16 cellular contexts compared by ENCODE assay signal in genomic region chr1:81437649-81438048, GRCh38.
DNase-seq lines count a peak whose midpoint lies in the region; ATAC-seq and TF ChIP-seq lines count a peak whose summit lies in the region.
"Had no signal": no experiment of that assay in that cellular context is flagged by ENCODE, and none has a peak within 500 bp of the region (broad histone marks: within the 10 kb centered on the region; RNA-seq: fewer than 3 reads in every experiment).

No MANE protein-coding gene starts in this region.

- WGBS in heart right ventricle, 2 donors = 16 to 29% methylated on average over 3 of the region's 3 CpGs

- no peak for TF ChIP-seq CTCF in heart right ventricle (IDR thresholded peaks at IDR 0.05)

- peaks cover 0 to 38% (median 20%) of the 10 kb centered on the region in 9 donors for H3K4me1 ChIP-seq in heart right ventricle
- H3K4me1 ChIP-seq: adrenal gland had no signal

- no peak for DNase-seq in heart right ventricle
- DNase-seq in left cardiac atrium = no peak
- DNase-seq in caudate nucleus (lab: John Stamatoyannopoulos, UW) = no peak
- DNase-seq in substantia nigra (lab: John Stamatoyannopoulos, UW) = no peak
- no peak for DNase-seq in NCI-H2029 (lab: John Stamatoyannopoulos, UW)
- no peak for DNase-seq in iPS-NIHi7 (ENCODE audit: extremely low spot score)
- DNase-seq: activated CD8-positive, alpha-beta memory T cell treated with anti-CD3 and anti-CD28 coated beads, Interleukin-2, amount 10 ng/mL, durations not matched to agents 7 days and 5 days; adrenal gland; effector CD4-positive, alpha-beta T cell; EL; HCEC 1CT; naive thymus-derived CD8-positive, alpha-beta T cell; NCI-H69 had no signal

- H3K27me3 ChIP-seq in heart right ventricle = no peaks in the 10 kb centered on the region
- H3K27me3 ChIP-seq: adrenal gland had no signal

- H3K9me3 ChIP-seq in heart right ventricle = peaks cover 0 to 13% (median 0%) of the 10 kb centered on the region in 11 donors
- H3K9me3 ChIP-seq: adrenal gland had no signal

- ATAC-seq in heart right ventricle = peak in 3 of 8 donors; percentile 11 to 67 (median 31)
- ATAC-seq in left cardiac atrium = no peak
- ATAC-seq in HG02588 (IDR thresholded peaks at IDR 0.05; ENCODE audit: unreplicated experiment) = peak; percentile 74
- peak; percentile 50 for ATAC-seq in HG03460 (IDR thresholded peaks at IDR 0.05; ENCODE audit: unreplicated experiment)
- ATAC-seq: activated CD8-positive, alpha-beta memory T cell treated with anti-CD3 and anti-CD28 coated beads, Interleukin-2, amount 10 ng/mL, durations not matched to agents 7 days and 5 days; naive thymus-derived CD8-positive, alpha-beta T cell; stimulated activated memory B cell treated with anti-CD40 and anti-IgM and Interleukin-4, amounts not matched to agents 10 μg/mL and 1 μg/mL and 100 μg/mL, for 72 hours had no signal

- no peak overlapping the region for H3K4me3 ChIP-seq in heart right ventricle
- H3K4me3 ChIP-seq: adrenal gland had no signal

- intact Hi-C loops in heart right ventricle (cut with DNase I) (loop anchor here in 1 of 10 donors (10.0 kb wide), 1 partner anchor 57 kb away; no protein-coding TSS in a partner anchor), left cardiac atrium (cut with DNase I) (no loop called here)

- H3K27ac ChIP-seq in heart right ventricle = peak overlapping the region in 7 of 10 donors; percentile 24 to 60 (median 41)
- H3K27ac ChIP-seq in caudate nucleus (ENCODE audit: low read depth, low read length) = no peak overlapping the region
- no peak overlapping the region for H3K27ac ChIP-seq in substantia nigra (ENCODE audit: low read depth, low read length, poor library complexity, severe bottlenecking)
- H3K27ac ChIP-seq: adrenal gland had no signal

- no peaks in the 10 kb centered on the region for H3K36me3 ChIP-seq in heart right ventricle
- H3K36me3 ChIP-seq: adrenal gland had no signal

Comparison
In these comparisons a context has a peak if more than half of its experiments do, and no peak if none do; other contexts are left out.
1. ATAC-seq: peak in HG02588 (single experiment) and HG03460 (single experiment); none in left cardiac atrium (0 of 2).
2. H3K27ac ChIP-seq: peak in heart right ventricle (7 of 10); none in caudate nucleus (single experiment) and substantia nigra (single experiment).